9 cellular contexts compared by ENCODE assay signal in the genomic region with DNA sequence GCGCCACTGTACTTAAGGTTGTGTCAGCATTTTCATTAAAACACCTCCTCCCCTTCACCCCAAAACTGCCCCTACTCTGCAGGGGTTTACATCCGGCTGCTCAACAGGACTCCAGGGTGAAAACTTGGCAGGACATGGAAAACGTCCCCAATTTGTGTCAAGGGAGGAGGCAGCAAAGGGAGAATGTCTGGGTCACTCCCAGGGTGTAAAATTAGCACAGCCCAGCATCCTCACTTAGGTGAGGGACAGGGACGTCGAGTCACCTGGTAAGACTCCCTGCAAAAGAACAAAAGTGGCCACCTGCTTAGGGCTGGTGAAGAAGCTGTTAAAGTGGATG.
DNase-seq lines count a peak whose midpoint lies in the region; ATAC-seq and TF ChIP-seq lines count a peak whose summit lies in the region.
"Had no signal": no experiment of that assay in that cellular context is flagged by ENCODE, and none has a peak within 500 bp of the region (broad histone marks: within the 10 kb centered on the region; RNA-seq: fewer than 3 reads in every experiment).

No MANE protein-coding gene starts in this region.

- DNase-seq in activated CD4-positive, alpha-beta T cell treated with anti-CD3 and anti-CD28 coated beads, Interleukin-2, amount 10 ng/mL, durations not matched to agents 24 days and 14 days, result no peak
- no peak for DNase-seq in activated CD4-positive, alpha-beta T cell treated with anti-CD3 and anti-CD28 coated beads for 1 hour
- DNase-seq in activated B cell treated with CpG ODN at 0.5 μM for 24 hours (no peak), foreskin keratinocyte (no peak), endothelial cell (ENCODE audit: low spot score) (no peak)
- DNase-seq in stimulated activated naive CD8-positive, alpha-beta T cell treated with anti-CD3 and anti-CD28 coated beads, Interleukin-15, amount 100 ng/mL, for 72 hours, result no peak
- DNase-seq: testis had no signal

- H3K27me3 ChIP-seq in foreskin keratinocyte, result no peaks in the 10 kb centered on the region
- H3K27me3 ChIP-seq: testis had no signal

- TF ChIP-seq CTCF in activated B cell treated with CpG ODN at 0.5 μM for 24 hours (IDR thresholded peaks at IDR 0.05) (no peak), foreskin keratinocyte (conservative IDR thresholded peaks at IDR 0.05) (no peak), endothelial cell (IDR thresholded peaks at IDR 0.05; ENCODE audit: unreplicated experiment) (no peak)

- H3K36me3 Mint-ChIP-seq in activated CD4-positive, alpha-beta T cell treated with anti-CD3 and anti-CD28 coated beads, Interleukin-2, amount 10 ng/mL, durations not matched to agents 24 days and 14 days (ENCODE audit: low read depth), result peaks cover 87% of the 10 kb centered on the region
- H3K36me3 Mint-ChIP-seq in activated B cell treated with CpG ODN at 0.5 μM for 24 hours (ENCODE audit: low read depth) (peaks cover 100% of the 10 kb centered on the region), endothelial cell (ENCODE audit: low read depth, unreplicated experiment) (peaks cover 15% of the 10 kb centered on the region)

- peak overlapping the region; percentile 46 for H3K4me3 Mint-ChIP-seq in activated CD4-positive, alpha-beta T cell treated with anti-CD3 and anti-CD28 coated beads, Interleukin-2, amount 10 ng/mL, durations not matched to agents 24 days and 14 days
- H3K4me3 Mint-ChIP-seq in activated B cell treated with CpG ODN at 0.5 μM for 24 hours (no peak overlapping the region), endothelial cell (ENCODE audit: unreplicated experiment) (no peak overlapping the region)
- H3K4me3 Mint-ChIP-seq in stimulated activated naive CD8-positive, alpha-beta T cell treated with anti-CD3 and anti-CD28 coated beads, Interleukin-15, amount 100 ng/mL, for 72 hours, result peak overlapping the region; percentile 46 to 55

- H3K4me1 Mint-ChIP-seq in activated CD4-positive, alpha-beta T cell treated with anti-CD3 and anti-CD28 coated beads, Interleukin-2, amount 10 ng/mL, durations not matched to agents 24 days and 14 days, result peaks cover 74% of the 10 kb centered on the region
- H3K4me1 Mint-ChIP-seq in activated B cell treated with CpG ODN at 0.5 μM for 24 hours (peaks cover 100% of the 10 kb centered on the region), endothelial cell (ENCODE audit: unreplicated experiment) (peaks cover 94% of the 10 kb centered on the region)
- H3K4me1 Mint-ChIP-seq in stimulated activated naive CD8-positive, alpha-beta T cell treated with anti-CD3 and anti-CD28 coated beads, Interleukin-15, amount 100 ng/mL, for 72 hours, result peaks cover 100% of the 10 kb centered on the region

- CTCF ChIA-PET in activated B cell treated with CpG ODN at 0.5 μM for 24 hours (lab: Charles Lee), result interaction anchor here (1.2 kb wide), 2 partner anchors 12 to 42 kb away, joined by 3 read pairs; no protein-coding TSS in a partner anchor

- intact Hi-C loops in activated CD4-positive, alpha-beta T cell treated with anti-CD3 and anti-CD28 coated beads, Interleukin-2, amount 10 ng/mL, durations not matched to agents 24 days and 14 days (cut with micrococcal nuclease), result no loop called here
- intact Hi-C loops in activated B cell treated with CpG ODN at 0.5 μM for 24 hours (cut with micrococcal nuclease), result no loop called here

- H3K9me3 Mint-ChIP-seq in activated CD4-positive, alpha-beta T cell treated with anti-CD3 and anti-CD28 coated beads, Interleukin-2, amount 10 ng/mL, durations not matched to agents 24 days and 14 days, result no peaks in the 10 kb centered on the region
- no peaks in the 10 kb centered on the region for H3K9me3 Mint-ChIP-seq in activated B cell treated with CpG ODN at 0.5 μM for 24 hours
- H3K9me3 Mint-ChIP-seq in stimulated activated naive CD8-positive, alpha-beta T cell treated with anti-CD3 and anti-CD28 coated beads, Interleukin-15, amount 100 ng/mL, for 72 hours, result no peaks in the 10 kb centered on the region
- no peaks in the 10 kb centered on the region for H3K9me3 Mint-ChIP-seq in endothelial cell (ENCODE audit: unreplicated experiment)

- H3K27ac ChIP-seq in foreskin keratinocyte, result peak overlapping the region; percentile 53
- H3K27ac ChIP-seq: testis had no signal

- POLR2A ChIA-PET in activated B cell treated with CpG ODN at 0.5 μM for 24 hours (lab: Charles Lee), result interaction anchor here (1.6 to 9.2 kb wide), 2 partner anchors 11 to 40 kb away, joined by 4 to 82 read pairs; no protein-coding TSS in a partner anchor

- no peaks in the 10 kb centered on the region for H3K27me3 Mint-ChIP-seq in activated CD4-positive, alpha-beta T cell treated with anti-CD3 and anti-CD28 coated beads, Interleukin-2, amount 10 ng/mL, durations not matched to agents 24 days and 14 days
- no peaks in the 10 kb centered on the region for H3K27me3 Mint-ChIP-seq in activated B cell treated with CpG ODN at 0.5 μM for 24 hours
- H3K27me3 Mint-ChIP-seq in stimulated activated naive CD8-positive, alpha-beta T cell treated with anti-CD3 and anti-CD28 coated beads, Interleukin-15, amount 100 ng/mL, for 72 hours, result no peaks in the 10 kb centered on the region
- peaks cover 9% of the 10 kb centered on the region for H3K27me3 Mint-ChIP-seq in endothelial cell (ENCODE audit: unreplicated experiment)

- H3K27ac Mint-ChIP-seq in activated CD4-positive, alpha-beta T cell treated with anti-CD3 and anti-CD28 coated beads, Interleukin-2, amount 10 ng/mL, durations not matched to agents 24 days and 14 days, result peak overlapping the region; percentile 72
- H3K27ac Mint-ChIP-seq in activated B cell treated with CpG ODN at 0.5 μM for 24 hours (peak overlapping the region; percentile 72), endothelial cell (ENCODE audit: unreplicated experiment) (no peak overlapping the region)
- peak overlapping the region; percentile 42 to 94 for H3K27ac Mint-ChIP-seq in stimulated activated naive CD8-positive, alpha-beta T cell treated with anti-CD3 and anti-CD28 coated beads, Interleukin-15, amount 100 ng/mL, for 72 hours

- H3K4me1 ChIP-seq in foreskin keratinocyte, result peaks cover 22% of the 10 kb centered on the region
- H3K4me1 ChIP-seq: testis had no signal

- no peak for ATAC-seq in activated B cell treated with CpG ODN at 0.5 μM for 24 hours (ENCODE audit: low read depth)
- no peak for ATAC-seq in foreskin keratinocyte
- ATAC-seq in stimulated activated naive CD8-positive, alpha-beta T cell treated with anti-CD3 and anti-CD28 coated beads, Interleukin-15, amount 100 ng/mL, for 72 hours, result no peak
- no peak for ATAC-seq in GM18861 (IDR thresholded peaks at IDR 0.05; ENCODE audit: unreplicated experiment)
- no peak for ATAC-seq in HG02798 (IDR thresholded peaks at IDR 0.05; ENCODE audit: poor library complexity, unreplicated experiment)

Comparison
In these comparisons a context has a peak if more than half of its experiments do, and no peak if none do; other contexts are left out.
1. H3K4me3 Mint-ChIP-seq: peak in activated CD4-positive, alpha-beta T cell treated with anti-CD3 and anti-CD28 coated beads, Interleukin-2, amount 10 ng/mL, durations not matched to agents 24 days and 14 days (single experiment) and stimulated activated naive CD8-positive, alpha-beta T cell treated with anti-CD3 and anti-CD28 coated beads, Interleukin-15, amount 100 ng/mL, for 72 hours (2 of 2); none in activated B cell treated with CpG ODN at 0.5 μM for 24 hours (single experiment) and endothelial cell (single experiment).